Comparison of ENCODE assay signal across 34 cellular contexts in genomic region chr10:63384001-63384400, GRCh38.
"Had no signal": no experiment of that assay in that cellular context is flagged by ENCODE, and none has a peak within 500 bp of the region (broad histone marks: within the 10 kb centered on the region; RNA-seq: fewer than 3 reads in every experiment).

No MANE protein-coding gene starts in this region.

- H3K36me3 ChIP-seq: MG63, Peyer's patch had no signal

- H3K9ac ChIP-seq: SK-N-SH had no signal

- H3K27me3 Mint-ChIP-seq: activated B cell treated with CpG ODN at 0.5 μM for 24 hours; activated CD4-positive, alpha-beta memory T cell treated with anti-CD3 and anti-CD28 coated beads for 36 hours; activated CD8-positive, alpha-beta memory T cell treated with anti-CD3 and anti-CD28 coated beads, Interleukin-2, amount 10 ng/mL, durations not matched to agents 7 days and 5 days; brain had no signal

- H3K9me3 ChIP-seq: Peyer's patch, SJSA1, SK-N-SH had no signal

- H3K4me3 Mint-ChIP-seq: activated B cell treated with CpG ODN at 0.5 μM for 24 hours; activated CD4-positive, alpha-beta memory T cell treated with anti-CD3 and anti-CD28 coated beads for 36 hours; activated CD8-positive, alpha-beta memory T cell treated with anti-CD3 and anti-CD28 coated beads, Interleukin-2, amount 10 ng/mL, durations not matched to agents 7 days and 5 days; activated naive CD4-positive, alpha-beta T cell treated with anti-CD3 and anti-CD28 coated beads for 36 hours; brain; T-helper 1 cell treated with Interleukin-12 subunit alpha and Interleukin-12 subunit beta and Interleukin-4 antibody, amounts not matched to agents 30 μg/mL and 1 μg/mL, for 36 hours; T-helper 2 cell treated with Interferon-gamma antibody and Interleukin-4, amounts not matched to agents 5 μg/mL and 100 μg/mL, for 36 hours had no signal

- H3K27ac Mint-ChIP-seq: activated B cell treated with CpG ODN at 0.5 μM for 24 hours; activated CD4-positive, alpha-beta memory T cell treated with anti-CD3 and anti-CD28 coated beads for 36 hours; activated CD8-positive, alpha-beta memory T cell treated with anti-CD3 and anti-CD28 coated beads, Interleukin-2, amount 10 ng/mL, durations not matched to agents 7 days and 5 days; activated naive CD4-positive, alpha-beta T cell treated with anti-CD3 and anti-CD28 coated beads for 36 hours; activated naive CD4-positive, alpha-beta T cell treated with anti-CD3 and anti-CD28 coated beads, Interleukin-2, amount 50 U/mL, for 72 hours; brain; T-helper 1 cell treated with Interleukin-12 subunit alpha and Interleukin-12 subunit beta and Interleukin-4 antibody, amounts not matched to agents 30 μg/mL and 1 μg/mL, for 36 hours; T-helper 2 cell treated with Interferon-gamma antibody and Interleukin-4, amounts not matched to agents 5 μg/mL and 100 μg/mL, for 36 hours had no signal

- H3K27ac ChIP-seq: Peyer's patch, SJSA1, VCaP had no signal

- ATAC-seq: activated CD8-positive, alpha-beta memory T cell treated with anti-CD3 and anti-CD28 coated beads, Interleukin-2, amount 10 ng/mL, durations not matched to agents 7 days and 5 days; PC-3 had no signal

- H3K4me3 ChIP-seq: K562, MG63, Peyer's patch, SJSA1 had no signal

- H3K4me2 ChIP-seq: SK-N-SH had no signal

- DNase-seq: activated B cell treated with CpG ODN at 0.5 μM for 24 hours; activated CD4-positive, alpha-beta memory T cell treated with anti-CD3 and anti-CD28 coated beads for 36 hours; activated CD4-positive, alpha-beta T cell treated with anti-CD3 and anti-CD28 coated beads, Interleukin-2, amount 50 U/mL, for 1 hour; activated CD8-positive, alpha-beta memory T cell treated with anti-CD3 and anti-CD28 coated beads for 24 hours; activated CD8-positive, alpha-beta memory T cell treated with anti-CD3 and anti-CD28 coated beads, Interleukin-2, amount 10 ng/mL, durations not matched to agents 7 days and 5 days; activated CD8-positive, alpha-beta memory T cell treated with anti-CD3 and anti-CD28 coated beads, Interleukin-2, amount 50 U/mL, for 48 hours; activated gamma-delta T cell treated with Interleukin-2 at 50 U/mL for 16 hours; activated naive CD4-positive, alpha-beta T cell treated with anti-CD3 and anti-CD28 coated beads for 36 hours; anterior cingulate cortex; caudate nucleus; cerebellar nuclear complex; MG63; NCI-H1092; NCI-H1436 treated with DMSO at 0.1 percent for 48 hours; NCI-H1694 treated with DMSO at 0.1 percent for 48 hours; NCI-H2029; NCI-H2107; NCI-H2171; NCI-H510A; NCI-H526; NCI-H748 treated with DMSO at 0.1 percent for 48 hours; NK-92 treated with Interleukin-12 subunit alpha and Interleukin-12 subunit beta, amount 100 ng/mL, for 24 hours; PC-3; Peyer's patch; RPMI8226; SHP77 treated with DMSO at 0.1 percent for 48 hours; SK-N-SH had no signal

- H3K4me1 ChIP-seq: Peyer's patch had no signal

- H3K27me3 ChIP-seq: MG63, Peyer's patch, SJSA1 had no signal

- H3K9me3 Mint-ChIP-seq: activated B cell treated with CpG ODN at 0.5 μM for 24 hours; activated CD4-positive, alpha-beta memory T cell treated with anti-CD3 and anti-CD28 coated beads for 36 hours; activated naive CD4-positive, alpha-beta T cell treated with anti-CD3 and anti-CD28 coated beads for 36 hours; T-helper 1 cell treated with Interleukin-12 subunit alpha and Interleukin-12 subunit beta and Interleukin-4 antibody, amounts not matched to agents 30 μg/mL and 1 μg/mL, for 36 hours; T-helper 2 cell treated with Interferon-gamma antibody and Interleukin-4, amounts not matched to agents 5 μg/mL and 100 μg/mL, for 36 hours had no signal
